ENCODE assay signal across 8 cellular contexts in the genomic region with DNA sequence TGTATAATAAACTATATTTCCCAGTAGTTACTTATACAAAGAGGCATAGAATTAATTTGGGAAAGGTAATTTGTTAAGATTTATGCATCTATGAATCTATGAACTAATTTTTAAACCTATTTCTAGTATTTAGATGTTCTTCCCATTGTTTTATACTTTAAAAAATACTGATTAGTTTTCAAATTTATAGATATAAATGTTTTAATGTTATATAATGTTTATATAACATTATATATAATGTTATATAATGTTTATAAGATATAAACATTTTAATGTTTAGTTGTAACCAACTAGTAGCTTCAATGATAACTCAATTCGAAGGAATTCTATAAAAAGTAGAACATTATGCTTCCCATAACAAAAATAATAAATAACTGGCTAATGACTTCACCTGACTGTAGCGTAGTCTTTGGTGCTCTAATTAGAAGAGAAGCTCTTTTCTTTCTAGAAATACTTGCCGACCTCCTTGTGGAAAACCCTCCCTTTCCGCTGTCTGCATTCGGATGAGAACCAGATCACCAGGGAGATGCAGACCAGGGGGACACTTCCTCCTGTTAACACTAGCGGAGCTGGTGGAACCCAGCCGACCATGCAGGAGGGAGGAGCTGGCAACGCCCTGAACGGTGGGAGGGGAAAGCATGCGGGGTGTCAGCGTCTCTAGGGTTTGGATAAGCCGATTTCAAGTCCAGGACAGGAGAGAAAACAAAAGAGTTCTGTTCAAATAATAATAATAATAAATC.
DNase-seq lines count a peak whose midpoint lies in the region; FAIRE-seq and TF ChIP-seq lines count a peak whose summit lies in the region.

No MANE protein-coding gene starts in this region.

- H3K9me3 ChIP-seq in parathyroid adenoma (ENCODE audit: control insufficient read depth, low read length): no peaks in the 10 kb centered on the region

- DNase-seq in G401 (ENCODE audit: low spot score) (peak; percentile 89), H54 (ENCODE audit: insufficient read length, low spot score) (peak; percentile 74), M059J (ENCODE audit: low read depth) (peak; percentile 91), SIG-M5 treated with dmso at 0.1 percent for 504 hours (lab: John Stamatoyannopoulos, UW; ENCODE audit: unreplicated experiment) (peak; percentile 97), globus pallidus (ENCODE audit: low spot score) (peak; percentile 16), ureter (ENCODE audit: low spot score) (peak; percentile 58)
- DNase-seq in activated naive CD4-positive, alpha-beta T cell (lab: John Stamatoyannopoulos, UW): peak; percentile 3 to 50 (median 34)

- FAIRE-seq in H54 (lab: Jason Lieb, UNC): peak; percentile 96

- H3K27ac ChIP-seq in parathyroid adenoma: no peak overlapping the region

- no peak overlapping the region for H3K9ac ChIP-seq in parathyroid adenoma

- no peak for TF ChIP-seq CTCF in parathyroid adenoma (IDR thresholded peaks at IDR 0.05)

- H3K27me3 ChIP-seq in parathyroid adenoma (ENCODE audit: control insufficient read depth, insufficient read depth, low read length): no peaks in the 10 kb centered on the region

- H3K4me2 ChIP-seq in parathyroid adenoma (ENCODE audit: low read length): peak overlapping the region; percentile 91

- no peaks in the 10 kb centered on the region for H3K36me3 ChIP-seq in parathyroid adenoma (ENCODE audit: control insufficient read depth, insufficient read depth, low read length)

- in situ Hi-C loops in G401 (cut with HindIII; ENCODE audit: low sequenced_read_pairs): no loop called here

- peak overlapping the region; percentile 100 for H3K4me3 ChIP-seq in parathyroid adenoma (ENCODE audit: low read depth, low read length)

- no peaks in the 10 kb centered on the region for H3K79me2 ChIP-seq in parathyroid adenoma

- no peaks in the 10 kb centered on the region for H3K4me1 ChIP-seq in parathyroid adenoma

- TF ChIP-seq POLR2A in H54 (IDR thresholded peaks at IDR 0.05; ENCODE audit: low read depth, low read length): no peak

- H2AFZ ChIP-seq in parathyroid adenoma: peak overlapping the region; percentile 65

Comparison
In these comparisons a context has a peak if more than half of its experiments do, and no peak if none do; other contexts are left out.
1. DNase-seq: peak in every context shown above with its lines; median percentile 97 in SIG-M5 treated with dmso at 0.1 percent for 504 hours; 91 in M059J; 89 in G401; 74 in H54; 58 in ureter; 34 in activated naive CD4-positive, alpha-beta T cell; 16 in globus pallidus.